ENCODE assay signal across 23 cellular contexts in genomic region chr2:151025816-151026215, GRCh38.
"Had no signal": no experiment of that assay in that cellular context is flagged by ENCODE, and none has a peak within 500 bp of the region (broad histone marks: within the 10 kb centered on the region; RNA-seq: fewer than 3 reads in every experiment).

No MANE protein-coding gene starts in this region.

- H3K27me3 ChIP-seq: colonic mucosa, esophagus muscularis mucosa, esophagus squamous epithelium, foreskin keratinocyte, gastrocnemius medialis, gastroesophageal sphincter, heart left ventricle, heart right ventricle had no signal

- H3K4me3 ChIP-seq: colonic mucosa, coronary artery, dorsolateral prefrontal cortex, esophagus muscularis mucosa, esophagus squamous epithelium, gastrocnemius medialis, gastroesophageal sphincter, heart left ventricle, heart right ventricle had no signal

- H3K36me3 ChIP-seq: colonic mucosa, esophagus muscularis mucosa, esophagus squamous epithelium, gastrocnemius medialis, gastroesophageal sphincter, heart left ventricle, heart right ventricle had no signal

- H3K9me3 ChIP-seq: colonic mucosa, esophagus muscularis mucosa, esophagus squamous epithelium, gastrocnemius medialis, gastroesophageal sphincter, heart left ventricle, heart right ventricle had no signal

- DNase-seq: colonic mucosa; cortex of kidney; dermis blood vessel endothelial cell; dorsolateral prefrontal cortex; effector CD4-positive, alpha-beta T cell; effector CD8-positive, alpha-beta T cell; effector memory CD4-positive, alpha-beta T cell; effector memory CD8-positive, alpha-beta T cell; endodermal cell; erythroblast; esophagus squamous epithelium; foreskin fibroblast; foreskin keratinocyte; foreskin melanocyte; gastrocnemius medialis; glutamatergic neuron; head of caudate nucleus; heart left ventricle; heart right ventricle had no signal

- H3K27ac ChIP-seq: colonic mucosa, coronary artery, dorsolateral prefrontal cortex, epithelial cell of prostate, esophagus muscularis mucosa, esophagus squamous epithelium, foreskin keratinocyte, gastrocnemius medialis, gastroesophageal sphincter, heart left ventricle, heart right ventricle had no signal
